Comparison of ENCODE assay signal across 13 cellular contexts in the genomic region with DNA sequence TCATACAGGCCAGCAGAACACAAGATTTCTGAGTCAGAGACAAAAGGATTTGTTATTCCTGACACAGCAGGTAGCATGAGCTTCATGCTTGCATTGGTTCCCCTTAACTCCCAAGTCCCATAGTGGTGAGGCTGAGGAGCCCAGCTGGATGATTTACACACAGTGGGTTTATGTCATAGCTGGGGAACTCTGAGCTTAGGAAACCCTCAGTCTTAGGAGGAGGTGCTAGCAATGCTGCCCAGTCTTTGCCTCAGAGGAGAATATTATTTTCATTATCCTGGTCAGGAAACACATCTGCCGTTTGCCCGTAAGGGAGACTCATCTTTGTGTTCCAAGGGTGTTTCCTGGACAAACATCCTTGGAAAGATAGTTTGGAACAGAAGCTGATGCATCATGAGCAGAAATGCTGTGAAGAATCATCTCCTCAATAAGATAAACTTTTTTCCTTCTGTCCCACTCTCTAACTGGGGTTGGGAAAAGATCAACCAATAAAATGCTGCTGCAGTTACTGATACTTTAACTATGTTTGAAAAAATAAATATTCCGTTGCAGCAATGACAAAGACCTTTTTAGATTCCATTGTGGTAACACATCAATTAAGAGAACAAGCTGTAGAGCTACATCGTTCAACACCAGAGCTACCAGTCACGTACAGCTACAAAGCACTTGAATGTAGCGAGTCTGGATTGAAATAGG.
A peak's percentile ranks its signal among the peaks of the same experiment; 100 is the strongest.
DNase-seq lines count a peak whose midpoint lies in the region; ATAC-seq, FAIRE-seq and TF ChIP-seq lines count a peak whose summit lies in the region.
"Had no signal": no experiment of that assay in that cellular context is flagged by ENCODE, and none has a peak within 500 bp of the region (broad histone marks: within the 10 kb centered on the region; RNA-seq: fewer than 3 reads in every experiment).

No MANE protein-coding gene starts in this region.

- H3K4ac ChIP-seq in IMR-90 (ENCODE audit: low read depth, low read length) (peak overlapping the region; percentile 89), mesenchymal stem cell (ENCODE audit: low read depth in 1 of 2, low read length in 2 of 2) (peak overlapping the region in 1 of 2 experiments; percentile 69)

- H3K27me3 ChIP-seq in IMR-90 (ENCODE audit: control insufficient read depth, insufficient read depth, low read length), result no peaks in the 10 kb centered on the region
- H3K27me3 ChIP-seq in colonic mucosa, result no peaks in the 10 kb centered on the region
- no peaks in the 10 kb centered on the region for H3K27me3 ChIP-seq in mesenchymal stem cell (ENCODE audit: control insufficient read depth in 1 of 2, insufficient read depth in 1 of 2, low read length in 2 of 2)
- no peaks in the 10 kb centered on the region for H3K27me3 ChIP-seq in uterus
- H3K27me3 ChIP-seq: vagina had no signal

- H4K20me1 ChIP-seq in IMR-90 (ENCODE audit: insufficient read depth, low read length), result no peaks in the 10 kb centered on the region

- POLR2A ChIA-PET in IMR-90 (lab: Charles Lee; ENCODE audit: unreplicated experiment), result interaction anchor here (0.6 kb wide), 1 partner anchor 147 kb away, joined by 4 read pairs; no protein-coding TSS in a partner anchor

- FAIRE-seq in D721Med (lab: Jason Lieb, UNC), result no peak

- peaks cover 19 to 29% of the 10 kb centered on the region in 2 experiments for H3K79me1 ChIP-seq in IMR-90 (ENCODE audit: low read depth in 1 of 2, low read length in 2 of 2)
- peaks cover 2% of the 10 kb centered on the region for H3K79me1 ChIP-seq in mesenchymal stem cell (replicated peaks; ENCODE audit: low read length, poor library complexity, severe bottlenecking)

- H4K8ac ChIP-seq in IMR-90 (ENCODE audit: low read depth in 2 of 2, low read length in 2 of 2) (peak overlapping the region; percentile 50 to 89), mesenchymal stem cell (ENCODE audit: low read length) (peak overlapping the region; percentile 47)

- H3K27ac ChIP-seq in IMR-90 (ENCODE audit: insufficient read depth, low read length) (peak overlapping the region; percentile 97), colonic mucosa (peak overlapping the region; percentile 46), mesenchymal stem cell (ENCODE audit: low read length, poor library complexity, severe bottlenecking) (peak overlapping the region; percentile 92), uterus (no peak overlapping the region)
- H3K27ac ChIP-seq: psoas muscle, vagina had no signal

- ATAC-seq in IMR-90 (ENCODE audit: low read depth), result peak; percentile 86
- ATAC-seq: activated CD8-positive, alpha-beta T cell treated with anti-CD3 and anti-CD28 coated beads, Interleukin-2, amount 10 ng/mL, durations not matched to agents 7 days and 5 days; psoas muscle had no signal

- H3K4me2 ChIP-seq in IMR-90 (ENCODE audit: low read depth, low read length) (peak overlapping the region; percentile 47), mesenchymal stem cell (ENCODE audit: low read length, poor library complexity, severe bottlenecking) (peak overlapping the region; percentile 13)

- H4K5ac ChIP-seq in IMR-90 (ENCODE audit: low read depth, low read length), result peak overlapping the region; percentile 87; the same call in 1 of the 2 replicates

- WGBS in IMR-90 (ENCODE audit: extremely low coverage in 2 of 2, insufficient read length in 1 of 2), 2 experiments, result no CpG with 5 or more reads among the region's 6 CpGs
- WGBS in mesenchymal stem cell, result 6% methylated on average over 2 of the region's 6 CpGs

- H2BK20ac ChIP-seq in IMR-90 (ENCODE audit: low read depth, low read length), result peak overlapping the region; percentile 86

- peak overlapping the region; percentile 96 for H3K56ac ChIP-seq in IMR-90 (ENCODE audit: extremely low read depth, insufficient read depth, low read length)

- no peak overlapping the region for H3K4me3 ChIP-seq in IMR-90 (ENCODE audit: insufficient read depth, low read depth, low read length)
- H3K4me3 ChIP-seq in colonic mucosa, result no peak overlapping the region
- peak overlapping the region in 1 of 2 experiments; percentile 36 for H3K4me3 ChIP-seq in mesenchymal stem cell (ENCODE audit: insufficient read depth in 1 of 2, low read depth in 1 of 2, low read length in 2 of 2)
- no peak overlapping the region for H3K4me3 ChIP-seq in uterus
- H3K4me3 ChIP-seq: psoas muscle, vagina had no signal

- H2BK120ac ChIP-seq in IMR-90 (ENCODE audit: low read depth, low read length) (peak overlapping the region; percentile 88), mesenchymal stem cell (ENCODE audit: low read depth, low read length) (no peak overlapping the region)

- BruUV-seq in IMR-90 (replicated peaks; lab: Mats Ljungman, UMichigan), result no TSS peak

- peak overlapping the region; percentile 13 for H2AK9ac ChIP-seq in IMR-90 (replicated peaks; ENCODE audit: low read depth, low read length, poor library complexity)

- no peak for TF ChIP-seq CTCF in IMR-90 (conservative IDR thresholded peaks at IDR 0.05; ENCODE audit: low read depth, low read length)
- TF ChIP-seq CTCF in colonic mucosa (IDR thresholded peaks at IDR 0.05), result no peak
- TF ChIP-seq CTCF in D721Med (IDR thresholded peaks at IDR 0.05; ENCODE audit: insufficient read depth, missing control alignments), result no peak
- no peak for TF ChIP-seq CTCF in uterus (IDR thresholded peaks at IDR 0.05)

- H3K18ac ChIP-seq in IMR-90 (ENCODE audit: low read depth, low read length) (peak overlapping the region; percentile 80), mesenchymal stem cell (ENCODE audit: low read depth in 1 of 2, low read length in 2 of 2) (peak overlapping the region; percentile 7 to 24)

- peak overlapping the region in 1 of 2 experiments; percentile 72 for H2BK12ac ChIP-seq in mesenchymal stem cell (ENCODE audit: low read length in 2 of 2)

- peak overlapping the region; percentile 96 for H2BK5ac ChIP-seq in IMR-90 (ENCODE audit: low read depth, low read length, poor library complexity, severe bottlenecking)
- H2BK5ac ChIP-seq in mesenchymal stem cell (ENCODE audit: low read depth, low read length, poor library complexity, severe bottlenecking), result no peak overlapping the region

- peak; percentile 67 for TF ChIP-seq POLR2A in IMR-90 (IDR thresholded peaks at IDR 0.05; ENCODE audit: low read depth, low read length)
- no peak for TF ChIP-seq POLR2A in uterus (IDR thresholded peaks at IDR 0.05)

- H3K9me1 ChIP-seq in IMR-90 (ENCODE audit: insufficient read depth, low read length), result peaks cover 17% of the 10 kb centered on the region

- CTCF ChIA-PET in IMR-90 (lab: Yijun Ruan, JAX), result interaction anchor here (0.7 to 1.0 kb wide), 3 partner anchors 16 to 21 kb away, joined by 3 to 4 read pairs (median 3); no protein-coding TSS in a partner anchor

- H3K4me1 ChIP-seq in IMR-90 (ENCODE audit: control insufficient read depth, insufficient read depth, low read length) (peaks cover 15% of the 10 kb centered on the region), colonic mucosa (no peaks in the 10 kb centered on the region), mesenchymal stem cell (ENCODE audit: control insufficient read depth, insufficient read depth, low read depth, low read length) (peaks cover 4% of the 10 kb centered on the region), uterus (no peaks in the 10 kb centered on the region)
- H3K4me1 ChIP-seq: psoas muscle, vagina had no signal

- H4K91ac ChIP-seq in IMR-90 (ENCODE audit: insufficient read depth, low read depth, low read length), result peak overlapping the region; percentile 96
- no peak overlapping the region for H4K91ac ChIP-seq in mesenchymal stem cell (ENCODE audit: low read length)

- intact Hi-C loops in IMR-90 (cut with micrococcal nuclease) (loop anchor here (1.0 kb wide), 1 partner anchor 12 kb away; no protein-coding TSS in a partner anchor), colonic mucosa (cut with DNase I) (no loop called here), uterus (cut with DNase I; ENCODE audit: low total_unique reads) (no loop called here)

- in situ Hi-C loops in IMR-90 (cut with MboI; ENCODE audit: low sequenced_read_pairs), result no loop called here

- H3K36me3 ChIP-seq in IMR-90 (ENCODE audit: control insufficient read depth, insufficient read depth, low read length) (peaks cover 2% of the 10 kb centered on the region; the same call in 1 of the 2 replicates), colonic mucosa (no peaks in the 10 kb centered on the region), mesenchymal stem cell (ENCODE audit: control insufficient read depth in 1 of 2, insufficient read depth in 2 of 2, low read depth in 1 of 2, low read length in 2 of 2) (peaks cover 0 to 4% of the 10 kb centered on the region in 2 experiments), uterus (no peaks in the 10 kb centered on the region)
- H3K36me3 ChIP-seq: vagina had no signal

- peak overlapping the region; percentile 57 for H3K23ac ChIP-seq in IMR-90 (ENCODE audit: low read depth, low read length)
- no peak overlapping the region for H3K23ac ChIP-seq in mesenchymal stem cell (ENCODE audit: low read length in 2 of 2)

- TF ChIP-seq RAD21 in IMR-90 (IDR thresholded peaks at IDR 0.05; ENCODE audit: low read length), result no peak

- dilution Hi-C loops in IMR-90 (cut with HindIII; ENCODE audit: low sequenced_read_pairs, unreplicated experiment), result no loop called here

- H2AK5ac ChIP-seq in IMR-90 (ENCODE audit: low read depth, low read length) (peak overlapping the region; percentile 41), mesenchymal stem cell (ENCODE audit: low read length, severe bottlenecking) (no peak overlapping the region)

- H3K14ac ChIP-seq in IMR-90 (replicated peaks; ENCODE audit: low read depth, low read length), result peak overlapping the region; percentile 80
- no peak overlapping the region for H3K14ac ChIP-seq in mesenchymal stem cell (ENCODE audit: low read length in 2 of 2)

- no peaks in the 10 kb centered on the region for H3K9me3 ChIP-seq in IMR-90 (ENCODE audit: control insufficient read depth, insufficient read depth, low read length)
- H3K9me3 ChIP-seq in colonic mucosa, result no peaks in the 10 kb centered on the region
- no peaks in the 10 kb centered on the region for H3K9me3 ChIP-seq in mesenchymal stem cell (ENCODE audit: control insufficient read depth, low read length)
- H3K9me3 ChIP-seq in uterus, result no peaks in the 10 kb centered on the region
- H3K9me3 ChIP-seq: psoas muscle, vagina had no signal

- H3K9ac ChIP-seq in IMR-90 (ENCODE audit: low read depth, low read length) (peak overlapping the region; percentile 75), colonic mucosa (ENCODE audit: low read depth in 2 of 2, low read length in 2 of 2) (no peak overlapping the region), mesenchymal stem cell (ENCODE audit: low read length) (peak overlapping the region; percentile 28)

- H2AFZ ChIP-seq in IMR-90 (replicated peaks; ENCODE audit: low read length, poor library complexity), result peak overlapping the region; percentile 0
- H2AFZ ChIP-seq in mesenchymal stem cell (ENCODE audit: low read depth, low read length), result no peak overlapping the region

- H2BK15ac ChIP-seq in IMR-90 (ENCODE audit: low read depth, low read length) (peak overlapping the region; percentile 84; the same call in 2 of the 3 replicates), mesenchymal stem cell (ENCODE audit: low read depth, poor library complexity, severe bottlenecking) (no peak overlapping the region)

- DNase-seq in AG20443 (ENCODE audit: low spot score) (peak; percentile 74), IMR-90 (peak; percentile 99), colonic mucosa (no peak), mesenchymal stem cell (peak; percentile 98), D721Med (ENCODE audit: insufficient read length, low spot score) (no peak), SW480 (ENCODE audit: low spot score) (no peak), NCI-H446 (lab: John Stamatoyannopoulos, UW) (no peak), uterus (no peak)
- DNase-seq: activated CD8-positive, alpha-beta T cell treated with anti-CD3 and anti-CD28 coated beads, Interleukin-2, amount 10 ng/mL, durations not matched to agents 7 days and 5 days; activated naive CD8-positive, alpha-beta T cell treated with anti-CD3 and anti-CD28 coated beads, Interleukin-2, amount 10 ng/mL, durations not matched to agents 7 days and 5 days; NCI-H446 treated with DMSO at 0.1 percent for 48 hours; psoas muscle had no signal

Comparison
In these comparisons a context has a peak if more than half of its experiments do, and no peak if none do; other contexts are left out.
1. DNase-seq: peak in AG20443 (single experiment), IMR-90 (single experiment) and mesenchymal stem cell (single experiment); none in colonic mucosa (single experiment), D721Med (single experiment), SW480 (single experiment), NCI-H446 (0 of 2) and uterus (0 of 2).
2. H3K27ac ChIP-seq: peak in IMR-90 (single experiment), colonic mucosa (single experiment) and mesenchymal stem cell (single experiment); none in uterus (0 of 2).
3. H3K9ac ChIP-seq: peak in IMR-90 (single experiment) and mesenchymal stem cell (single experiment); none in colonic mucosa (0 of 2).